23 cellular contexts compared by ENCODE assay signal in the genomic region with DNA sequence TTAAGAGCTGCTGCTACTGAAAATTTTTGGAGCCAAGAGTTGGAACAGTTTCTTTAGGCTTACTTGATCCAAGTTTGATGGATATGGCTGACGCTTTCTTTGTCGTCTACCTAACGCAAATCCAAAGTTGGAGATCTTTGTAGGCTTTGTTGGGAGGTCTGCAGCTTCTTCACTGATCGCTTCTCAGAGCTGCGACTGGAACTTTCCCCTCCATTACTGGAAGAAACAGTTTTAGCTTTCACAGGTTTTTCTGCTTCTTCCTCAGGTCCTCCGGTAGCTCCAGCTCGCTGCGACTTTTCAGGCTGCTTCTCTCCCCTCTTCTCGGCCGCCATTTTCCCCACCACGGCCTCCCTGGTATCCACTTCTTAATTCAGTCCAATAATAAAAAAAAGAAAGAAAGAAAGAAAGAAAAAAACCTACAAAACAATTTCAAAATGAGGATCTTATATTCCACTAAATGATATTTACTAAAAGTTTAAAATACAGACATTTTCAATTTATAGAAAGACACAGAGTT.
DNase-seq lines count a peak whose midpoint lies in the region; ATAC-seq and TF ChIP-seq lines count a peak whose summit lies in the region.
"Had no signal": no experiment of that assay in that cellular context is flagged by ENCODE, and none has a peak within 500 bp of the region (broad histone marks: within the 10 kb centered on the region; RNA-seq: fewer than 3 reads in every experiment).

No MANE protein-coding gene starts in this region.

- no peak overlapping the region for H3K23ac ChIP-seq in IMR-90 (ENCODE audit: low read depth, low read length)
- H3K23ac ChIP-seq in trophoblast cell (ENCODE audit: low read length), result no peak overlapping the region

- H3K27me3 ChIP-seq in ACC112 (ENCODE audit: insufficient read depth, low read length) (no peaks in the 10 kb centered on the region), IMR-90 (ENCODE audit: control insufficient read depth, insufficient read depth, low read length) (no peaks in the 10 kb centered on the region), trophoblast cell (ENCODE audit: insufficient read depth, low read length) (no peaks in the 10 kb centered on the region)

- dilution Hi-C loops in IMR-90 (cut with HindIII; ENCODE audit: low sequenced_read_pairs, unreplicated experiment), result no loop called here

- H3K4me1 Mint-ChIP-seq in chondrocyte (ENCODE audit: low read depth), result peaks cover 23% of the 10 kb centered on the region
- H3K4me1 Mint-ChIP-seq in activated CD4-positive, alpha-beta T cell treated with anti-CD3 and anti-CD28 coated beads for 36 hours, result peaks cover 2% of the 10 kb centered on the region
- H3K4me1 Mint-ChIP-seq: B cell, IgD-negative memory B cell had no signal

- peak overlapping the region; percentile 80 for H2BK20ac ChIP-seq in IMR-90 (ENCODE audit: low read depth, low read length)

- DNase-seq in IMR-90, result no peak
- no peak for DNase-seq in chondrocyte (ENCODE audit: low spot score)
- no peak for DNase-seq in trophoblast cell
- DNase-seq in activated CD4-positive, alpha-beta T cell treated with anti-CD3 and anti-CD28 coated beads for 36 hours, result no peak
- no peak for DNase-seq in GF-D8 (lab: John Stamatoyannopoulos, UW)
- no peak for DNase-seq in caudate nucleus (lab: John Stamatoyannopoulos, UW)
- DNase-seq: CD8-positive, alpha-beta T cell; DMS 273 treated with DMSO at 0.1 percent for 48 hours; DMS79 treated with DMSO at 0.1 percent for 48 hours; NCI-H1048; NCI-H1417; NCI-H1694; NCI-H2081; NCI-H2227 treated with DMSO at 0.1 percent for 48 hours; NCI-H526 treated with DMSO at 0.1 percent for 48 hours; SHP77 treated with DMSO at 0.1 percent for 48 hours; SW 1271 had no signal

- peak overlapping the region; percentile 35; the same call in 1 of the 2 replicates for H3K18ac ChIP-seq in IMR-90 (ENCODE audit: low read depth, low read length)
- no peak overlapping the region for H3K18ac ChIP-seq in trophoblast cell (ENCODE audit: low read length)

- H4K20me1 ChIP-seq in IMR-90 (ENCODE audit: insufficient read depth, low read length), result no peaks in the 10 kb centered on the region

- no peaks in the 10 kb centered on the region for H3K9me3 ChIP-seq in IMR-90 (ENCODE audit: control insufficient read depth, insufficient read depth, low read length)
- no peaks in the 10 kb centered on the region for H3K9me3 ChIP-seq in trophoblast cell (ENCODE audit: insufficient read depth, low read depth, low read length)

- H3K4me3 ChIP-seq in ACC112 (ENCODE audit: low read depth, low read length) (no peak overlapping the region), IMR-90 (ENCODE audit: insufficient read depth, low read depth, low read length) (no peak overlapping the region), trophoblast cell (ENCODE audit: low read depth, low read length) (no peak overlapping the region)
- H3K4me3 ChIP-seq: HAP-1 had no signal

- H3K4me2 ChIP-seq in IMR-90 (ENCODE audit: low read depth, low read length) (no peak overlapping the region), trophoblast cell (ENCODE audit: low read length) (no peak overlapping the region)

- H3K14ac ChIP-seq in IMR-90 (replicated peaks; ENCODE audit: low read depth, low read length) (peak overlapping the region; percentile 73; the same call in 1 of the 2 replicates), trophoblast cell (ENCODE audit: low read length) (no peak overlapping the region)

- no peak overlapping the region for H4K12ac ChIP-seq in trophoblast cell (ENCODE audit: low read depth, low read length)

- H2AK5ac ChIP-seq in IMR-90 (ENCODE audit: low read depth, low read length), result peak overlapping the region; percentile 85
- H2AK5ac ChIP-seq in trophoblast cell (ENCODE audit: low read length), result no peak overlapping the region

- TF ChIP-seq RAD21 in IMR-90 (IDR thresholded peaks at IDR 0.05; ENCODE audit: low read length), result no peak

- H3K4ac ChIP-seq in IMR-90 (ENCODE audit: low read depth, low read length), result peak overlapping the region; percentile 60
- H3K4ac ChIP-seq in trophoblast cell (ENCODE audit: low read depth, low read length), result no peak overlapping the region

- no peak overlapping the region for H2AK9ac ChIP-seq in IMR-90 (replicated peaks; ENCODE audit: low read depth, low read length, poor library complexity)

- H3K36me3 ChIP-seq in ACC112 (ENCODE audit: insufficient read depth, low read length), result no peaks in the 10 kb centered on the region
- no peaks in the 10 kb centered on the region for H3K36me3 ChIP-seq in IMR-90 (ENCODE audit: control insufficient read depth, insufficient read depth, low read length)
- peaks cover 0 to 2% of the 10 kb centered on the region in 2 experiments for H3K36me3 ChIP-seq in trophoblast cell (ENCODE audit: control insufficient read depth in 1 of 2, insufficient read depth in 2 of 2, low read length in 2 of 2)
- H3K36me3 ChIP-seq: HAP-1 had no signal

- peak overlapping the region; percentile 31 for H2BK12ac ChIP-seq in trophoblast cell (ENCODE audit: low read length)

- peaks cover 7% of the 10 kb centered on the region for H3K9me3 Mint-ChIP-seq in chondrocyte (ENCODE audit: low read depth)
- H3K9me3 Mint-ChIP-seq in activated CD4-positive, alpha-beta T cell treated with anti-CD3 and anti-CD28 coated beads for 36 hours (ENCODE audit: low read depth), result peaks cover 2% of the 10 kb centered on the region
- H3K9me3 Mint-ChIP-seq: CD8-positive, alpha-beta T cell had no signal

- intact Hi-C loops in IMR-90 (cut with micrococcal nuclease), result no loop called here
- intact Hi-C loops in activated CD4-positive, alpha-beta T cell treated with anti-CD3 and anti-CD28 coated beads for 36 hours (cut with DNase I, micrococcal nuclease), result no loop called here

- H3K4me1 ChIP-seq in ACC112 (ENCODE audit: control insufficient read depth, insufficient read depth, low read length, unreplicated experiment) (peaks cover 52% of the 10 kb centered on the region), IMR-90 (ENCODE audit: control insufficient read depth, insufficient read depth, low read length) (peaks cover 6% of the 10 kb centered on the region), trophoblast cell (ENCODE audit: control insufficient read depth in 1 of 2, insufficient read depth in 2 of 2, low read length in 2 of 2) (peaks cover 3% of the 10 kb centered on the region in 2 experiments)
- H3K4me1 ChIP-seq: HAP-1 had no signal

- H3K56ac ChIP-seq in IMR-90 (ENCODE audit: extremely low read depth, insufficient read depth, low read length), result no peak overlapping the region

- H2AFZ ChIP-seq in ACC112 (ENCODE audit: low read length, unreplicated experiment), result no peak overlapping the region
- peak overlapping the region; percentile 57 for H2AFZ ChIP-seq in IMR-90 (replicated peaks; ENCODE audit: low read length, poor library complexity)
- no peak overlapping the region for H2AFZ ChIP-seq in trophoblast cell (ENCODE audit: insufficient read depth, low read length, poor library complexity)

- H2BK5ac ChIP-seq in IMR-90 (ENCODE audit: low read depth, low read length, poor library complexity, severe bottlenecking), result peak overlapping the region; percentile 26
- no peak overlapping the region for H2BK5ac ChIP-seq in trophoblast cell (ENCODE audit: low read depth, low read length, poor library complexity)

- ATAC-seq in IMR-90 (ENCODE audit: low read depth), result no peak
- ATAC-seq in activated CD4-positive, alpha-beta T cell treated with anti-CD3 and anti-CD28 coated beads for 36 hours, result no peak
- ATAC-seq: CD8-positive, alpha-beta T cell had no signal

- peak overlapping the region; percentile 27 for H3K27ac Mint-ChIP-seq in chondrocyte (ENCODE audit: unreplicated experiment)
- no peak overlapping the region for H3K27ac Mint-ChIP-seq in activated CD4-positive, alpha-beta T cell treated with anti-CD3 and anti-CD28 coated beads for 36 hours
- H3K27ac Mint-ChIP-seq: B cell; CD8-positive, alpha-beta T cell; IgD-negative memory B cell had no signal

- POLR2A ChIA-PET in IMR-90 (lab: Charles Lee; ENCODE audit: unreplicated experiment), result no interaction called here
- POLR2A ChIA-PET in activated CD4-positive, alpha-beta T cell treated with anti-CD3 and anti-CD28 coated beads for 36 hours (lab: Charles Lee), result no interaction called here

- TF ChIP-seq CTCF in IMR-90 (conservative IDR thresholded peaks at IDR 0.05; ENCODE audit: low read depth, low read length) (no peak), chondrocyte (IDR thresholded peaks at IDR 0.05) (no peak)

- H3K27ac ChIP-seq in ACC112 (ENCODE audit: low read depth, low read length), result peak overlapping the region; percentile 100
- no peak overlapping the region for H3K27ac ChIP-seq in IMR-90 (ENCODE audit: insufficient read depth, low read length)
- no peak overlapping the region for H3K27ac ChIP-seq in trophoblast cell (ENCODE audit: low read depth, low read length)
- H3K27ac ChIP-seq in caudate nucleus (ENCODE audit: low read depth, low read length), result no peak overlapping the region
- H3K27ac ChIP-seq: C4-2B, RWPE1 had no signal

- 100% methylated on average over 2 of the region's 11 CpGs; no CpG with 5 or more reads in 1 of the 2 experiments for WGBS in IMR-90 (ENCODE audit: extremely low coverage in 2 of 2, insufficient read length in 1 of 2), 2 experiments
- no CpG with 5 or more reads among the region's 11 CpGs for WGBS in trophoblast cell (ENCODE audit: extremely low coverage, insufficient coverage, insufficient read length)

- H3K79me1 ChIP-seq in IMR-90 (ENCODE audit: low read depth in 1 of 2, low read length in 2 of 2) (peaks cover 3 to 21% of the 10 kb centered on the region in 2 experiments; a peak in 2 of 4 replicates), trophoblast cell (ENCODE audit: low read length) (no peaks in the 10 kb centered on the region)

- peak overlapping the region; percentile 26; the same call in 1 of the 2 replicates for H4K91ac ChIP-seq in IMR-90 (ENCODE audit: insufficient read depth, low read depth, low read length)
- peak overlapping the region; percentile 11 for H4K91ac ChIP-seq in trophoblast cell (ENCODE audit: low read depth, low read length)

- in situ Hi-C loops in IMR-90 (cut with MboI; ENCODE audit: low sequenced_read_pairs), result no loop called here

- H3K9me1 ChIP-seq in IMR-90 (ENCODE audit: insufficient read depth, low read length), result peaks cover 2% of the 10 kb centered on the region; the same call in 1 of the 2 replicates

- H3K27me3 Mint-ChIP-seq in chondrocyte (ENCODE audit: low read depth), result no peaks in the 10 kb centered on the region
- H3K27me3 Mint-ChIP-seq in activated CD4-positive, alpha-beta T cell treated with anti-CD3 and anti-CD28 coated beads for 36 hours, result peaks cover 29% of the 10 kb centered on the region
- H3K27me3 Mint-ChIP-seq: B cell had no signal

- TF ChIP-seq POLR2A in IMR-90 (IDR thresholded peaks at IDR 0.05; ENCODE audit: low read depth, low read length), result no peak

- peak overlapping the region; percentile 1; the same call in 1 of the 2 replicates for H4K5ac ChIP-seq in IMR-90 (ENCODE audit: low read depth, low read length)

- H3K36me3 Mint-ChIP-seq in chondrocyte (ENCODE audit: low read depth), result no peaks in the 10 kb centered on the region
- no peaks in the 10 kb centered on the region for H3K36me3 Mint-ChIP-seq in activated CD4-positive, alpha-beta T cell treated with anti-CD3 and anti-CD28 coated beads for 36 hours (ENCODE audit: low read depth)
- H3K36me3 Mint-ChIP-seq: CD8-positive, alpha-beta T cell; IgD-negative memory B cell had no signal

- H4K8ac ChIP-seq in IMR-90 (ENCODE audit: low read depth in 2 of 2, low read length in 2 of 2) (peak overlapping the region; percentile 9 to 44; a peak in 2 of 4 replicates), trophoblast cell (ENCODE audit: low read depth, low read length) (no peak overlapping the region)

- no TSS peak for BruUV-seq in IMR-90 (replicated peaks; lab: Mats Ljungman, UMichigan)

- H3K79me2 ChIP-seq in ACC112 (ENCODE audit: control insufficient read depth, insufficient read depth, low read length, unreplicated experiment) (peaks cover 3% of the 10 kb centered on the region), trophoblast cell (ENCODE audit: control insufficient read depth, insufficient read depth, low read length, poor library complexity) (no peaks in the 10 kb centered on the region)

- H2BK15ac ChIP-seq in IMR-90 (ENCODE audit: low read depth, low read length), result peak overlapping the region; percentile 93; the same call in 1 of the 3 replicates

- no peak overlapping the region for H3K4me3 Mint-ChIP-seq in chondrocyte (ENCODE audit: unreplicated experiment)
- no peak overlapping the region for H3K4me3 Mint-ChIP-seq in activated CD4-positive, alpha-beta T cell treated with anti-CD3 and anti-CD28 coated beads for 36 hours
- H3K4me3 Mint-ChIP-seq: B cell; CD8-positive, alpha-beta T cell; IgD-negative memory B cell had no signal

- CTCF ChIA-PET in IMR-90 (lab: Yijun Ruan, JAX), result no interaction called here
- CTCF ChIA-PET in activated CD4-positive, alpha-beta T cell treated with anti-CD3 and anti-CD28 coated beads for 36 hours (lab: Charles Lee), result no interaction called here

- H2BK120ac ChIP-seq in IMR-90 (ENCODE audit: low read depth, low read length) (peak overlapping the region; percentile 88), trophoblast cell (ENCODE audit: insufficient read depth, low read length, poor library complexity) (no peak overlapping the region)

- H3K9ac ChIP-seq in IMR-90 (ENCODE audit: low read depth, low read length) (no peak overlapping the region), trophoblast cell (ENCODE audit: low read length) (no peak overlapping the region)
